In genomic region chr1:108949044-108949443, GRCh38 we compare ENCODE assay signal across 18 cellular contexts. TPM values are rescaled to one million over a fixed set of nuclear protein-coding genes. Genes with fewer than 3 reads are reported as not detected.
DNase-seq lines count a peak whose midpoint lies in the region; ATAC-seq and TF ChIP-seq lines count a peak whose summit lies in the region.
"Had no signal": no experiment of that assay in that cellular context is flagged by ENCODE, and none has a peak within 500 bp of the region (broad histone marks: within the 10 kb centered on the region; RNA-seq: fewer than 3 reads in every experiment).

No MANE protein-coding gene starts in this region.

- ATAC-seq in naive B cell (ENCODE audit: low read depth in 2 of 2): no peak
- no peak for ATAC-seq in HG03095 (IDR thresholded peaks at IDR 0.05; ENCODE audit: unreplicated experiment)
- ATAC-seq: A549 had no signal

- peaks cover 9 to 16% (median 12%) of the 10 kb centered on the region in 4 donors for H3K4me1 Mint-ChIP-seq in CD4-positive, alpha-beta memory T cell
- H3K4me1 Mint-ChIP-seq in dendritic cell treated with granulocyte-macrophage colony-stimulating factor and Interleukin-4, amounts not matched to agents 40 ng/mL and 50 ng/mL, for 4 days (ENCODE audit: low read depth): peaks cover 19% of the 10 kb centered on the region
- H3K4me1 Mint-ChIP-seq in naive B cell: peaks cover 19 to 29% (median 19%) of the 10 kb centered on the region in 3 donors

- H3K4me1 ChIP-seq in CD4-positive, alpha-beta memory T cell (ENCODE audit: insufficient read depth, low read length): no peaks in the 10 kb centered on the region
- peaks cover 24% of the 10 kb centered on the region for H3K4me1 ChIP-seq in HUES6 (ENCODE audit: control insufficient read depth, insufficient read depth, low read length)
- peaks cover 15% of the 10 kb centered on the region for H3K4me1 ChIP-seq in left ventricle myocardium inferior
- no peaks in the 10 kb centered on the region for H3K4me1 ChIP-seq in Peyer's patch
- H3K4me1 ChIP-seq: A549 had no signal

- H3K27ac ChIP-seq in CD4-positive, alpha-beta memory T cell (ENCODE audit: low read depth, low read length): no peak overlapping the region
- peak overlapping the region; percentile 78; the same call in 1 of the 2 replicates for H3K27ac ChIP-seq in HUES6 (ENCODE audit: low read depth, low read length)
- H3K27ac ChIP-seq in left ventricle myocardium inferior (replicated peaks): no peak overlapping the region
- H3K27ac ChIP-seq in Peyer's patch: no peak overlapping the region
- H3K27ac ChIP-seq: A549, C4-2B, KMS-11 had no signal

- TF ChIP-seq CTCF in left ventricle myocardium inferior (IDR thresholded peaks at IDR 0.05; ENCODE audit: borderline replicate concordance) (no peak), Peyer's patch (IDR thresholded peaks at IDR 0.05) (no peak)

- no peak overlapping the region for H3K4me3 Mint-ChIP-seq in CD4-positive, alpha-beta memory T cell
- no peak overlapping the region for H3K4me3 Mint-ChIP-seq in dendritic cell treated with granulocyte-macrophage colony-stimulating factor and Interleukin-4, amounts not matched to agents 40 ng/mL and 50 ng/mL, for 4 days
- peak overlapping the region in 1 of 8 donors; percentile 0 for H3K4me3 Mint-ChIP-seq in naive B cell

- no peaks in the 10 kb centered on the region for H3K9me3 ChIP-seq in CD4-positive, alpha-beta memory T cell (ENCODE audit: control insufficient read depth in 1 of 2, low read length in 2 of 2)
- H3K9me3 ChIP-seq in HUES6 (ENCODE audit: control insufficient read depth, insufficient read depth, low read depth, low read length): no peaks in the 10 kb centered on the region
- H3K9me3 ChIP-seq in left ventricle myocardium inferior (replicated peaks): no peaks in the 10 kb centered on the region
- no peaks in the 10 kb centered on the region for H3K9me3 ChIP-seq in Peyer's patch
- H3K9me3 ChIP-seq: A549 had no signal

- POLR2A ChIA-PET in CD4-positive, alpha-beta memory T cell (lab: Charles Lee; ENCODE audit: partially characterized antibody): no interaction called here

- peaks cover 6% of the 10 kb centered on the region for H3K36me3 ChIP-seq in CD4-positive, alpha-beta memory T cell (ENCODE audit: insufficient read depth, low read length)
- H3K36me3 ChIP-seq in HUES6 (ENCODE audit: control insufficient read depth, insufficient read depth, low read length) (peaks cover 18% of the 10 kb centered on the region), left ventricle myocardium inferior (peaks cover 35% of the 10 kb centered on the region), Peyer's patch (peaks cover 0 to 26% (median 0%) of the 10 kb centered on the region in 3 donors)

- no peak for DNase-seq in CD4-positive, alpha-beta memory T cell
- no peak for DNase-seq in naive B cell
- no peak for DNase-seq in NCI-H1048 (lab: John Stamatoyannopoulos, UW)
- no peak for DNase-seq in left ventricle myocardium inferior
- no peak for DNase-seq in Peyer's patch
- DNase-seq: DMS 273 treated with DMSO at 0.1 percent for 48 hours, GF-D8, GOT3, NCI-H1092, NCI-H2081 treated with DMSO at 0.1 percent for 48 hours, NCI-H510A treated with DMSO at 0.1 percent for 48 hours, NCI-H82 had no signal

- CTCF ChIA-PET in CD4-positive, alpha-beta memory T cell (lab: Charles Lee; ENCODE audit: partially characterized antibody): no interaction called here

- H3K4me3 ChIP-seq in CD4-positive, alpha-beta memory T cell (ENCODE audit: low read length in 2 of 2): no peak overlapping the region
- H3K4me3 ChIP-seq in HUES6 (ENCODE audit: low read depth, low read length) (0 out of 2 replicates have a peak overlapping the region, but pooled peaks have one; percentile 42), left ventricle myocardium inferior (no peak overlapping the region), Peyer's patch (no peak overlapping the region)
- H3K4me3 ChIP-seq: A549 had no signal

- peaks cover 29 to 35% of the 10 kb centered on the region in 2 donors for H3K36me3 Mint-ChIP-seq in CD4-positive, alpha-beta memory T cell
- H3K36me3 Mint-ChIP-seq in dendritic cell treated with granulocyte-macrophage colony-stimulating factor and Interleukin-4, amounts not matched to agents 40 ng/mL and 50 ng/mL, for 4 days (ENCODE audit: low read depth): peaks cover 52% of the 10 kb centered on the region
- H3K36me3 Mint-ChIP-seq in naive B cell: peaks cover 6 to 13% of the 10 kb centered on the region in 2 donors

- peaks cover 0 to 2% (median 0%) of the 10 kb centered on the region in 8 donors for H3K9me3 Mint-ChIP-seq in CD4-positive, alpha-beta memory T cell
- no peaks in the 10 kb centered on the region for H3K9me3 Mint-ChIP-seq in dendritic cell treated with granulocyte-macrophage colony-stimulating factor and Interleukin-4, amounts not matched to agents 40 ng/mL and 50 ng/mL, for 4 days
- peaks cover 0 to 2% (median 0%) of the 10 kb centered on the region in 7 donors for H3K9me3 Mint-ChIP-seq in naive B cell

- H3K27me3 Mint-ChIP-seq in CD4-positive, alpha-beta memory T cell: no peaks in the 10 kb centered on the region
- H3K27me3 Mint-ChIP-seq in dendritic cell treated with granulocyte-macrophage colony-stimulating factor and Interleukin-4, amounts not matched to agents 40 ng/mL and 50 ng/mL, for 4 days: no peaks in the 10 kb centered on the region
- no peaks in the 10 kb centered on the region for H3K27me3 Mint-ChIP-seq in naive B cell

- TF ChIP-seq POLR2A in Peyer's patch (IDR thresholded peaks at IDR 0.05): no peak

- no peaks in the 10 kb centered on the region for H3K27me3 ChIP-seq in CD4-positive, alpha-beta memory T cell (ENCODE audit: insufficient read depth, low read length)
- no peaks in the 10 kb centered on the region for H3K27me3 ChIP-seq in HUES6 (ENCODE audit: control insufficient read depth, insufficient read depth, low read length)
- H3K27me3 ChIP-seq in left ventricle myocardium inferior (ENCODE audit: low read depth): no peaks in the 10 kb centered on the region
- no peaks in the 10 kb centered on the region for H3K27me3 ChIP-seq in Peyer's patch

- H3K27ac Mint-ChIP-seq in CD4-positive, alpha-beta memory T cell: peak overlapping the region in 4 of 7 donors; percentile 32 to 83 (median 70)
- H3K27ac Mint-ChIP-seq in dendritic cell treated with granulocyte-macrophage colony-stimulating factor and Interleukin-4, amounts not matched to agents 40 ng/mL and 50 ng/mL, for 4 days: peak overlapping the region; percentile 5
- peak overlapping the region in 5 of 6 donors; percentile 55 to 94 (median 73) for H3K27ac Mint-ChIP-seq in naive B cell

- intact Hi-C loops in CD4-positive, alpha-beta memory T cell (cut with micrococcal nuclease): no loop called here
- intact Hi-C loops in dendritic cell treated with granulocyte-macrophage colony-stimulating factor and Interleukin-4, amounts not matched to agents 40 ng/mL and 50 ng/mL, for 4 days (cut with micrococcal nuclease): loop anchor here (10.0 kb wide), 1 partner anchor 86 kb away; no protein-coding TSS in a partner anchor
- intact Hi-C loops in left ventricle myocardium inferior (cut with micrococcal nuclease): no loop called here

- H3K9ac ChIP-seq in HUES6 (ENCODE audit: low read length): no peak overlapping the region
- H3K9ac ChIP-seq: KMS-11 had no signal

RNA-seq across cellular contexts. Expression of gene CLCC1, which starts 14.2 kb away (rescaled TPM):
- 10 to 100 TPM; 29.7 to 31.6 TPM for total RNA-seq in CD4-positive, alpha-beta memory T cell
- 10 to 100 TPM; 15.4 to 17.1 TPM for polyA plus RNA-seq in CD4-positive, alpha-beta memory T cell
- polyA plus RNA-seq in naive B cell (ENCODE audit: low read depth in 6 of 6): 10 to 100 TPM in 3 of 6 donors, 1 to 10 TPM in 3; 6.9 to 13.8 (median 11.1) TPM
- 28.8 TPM for total RNA-seq in left ventricle myocardium inferior
- total RNA-seq in Peyer's patch: 10 to 100 TPM; 14.4 to 56.1 (median 18.9) TPM

Comparison
In these comparisons a context has a peak if more than half of its experiments do, and no peak if none do; other contexts are left out.
1. H3K27ac Mint-ChIP-seq: peak in every context shown above with its lines; median percentile 73 in naive B cell; 70 in CD4-positive, alpha-beta memory T cell; 5 in dendritic cell treated with granulocyte-macrophage colony-stimulating factor and Interleukin-4, amounts not matched to agents 40 ng/mL and 50 ng/mL, for 4 days.